ENCODE assay signal across 1 cellular context in the genomic region with DNA sequence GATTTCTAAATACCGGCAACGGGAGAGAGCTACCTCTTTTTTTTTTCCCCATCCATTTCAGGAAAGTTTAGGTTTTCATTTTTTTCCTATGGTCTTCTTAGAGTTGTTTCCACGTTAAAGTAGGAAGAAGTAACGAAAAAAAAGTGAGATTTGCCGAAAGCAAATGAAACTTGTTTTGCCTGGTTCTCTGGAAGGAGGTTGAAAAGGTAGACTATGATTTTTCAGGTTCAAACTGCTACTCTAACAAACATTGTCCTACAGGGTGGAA.
TF ChIP-seq lines count a peak whose summit lies in the region.

No MANE protein-coding gene starts in this region.

TF ChIP-seq in HepG2, 621 proteins besides CTCF, POLR2A, EP300 and RAD21 (continued from another document):
- TF ChIP-seq, protein P1, sequence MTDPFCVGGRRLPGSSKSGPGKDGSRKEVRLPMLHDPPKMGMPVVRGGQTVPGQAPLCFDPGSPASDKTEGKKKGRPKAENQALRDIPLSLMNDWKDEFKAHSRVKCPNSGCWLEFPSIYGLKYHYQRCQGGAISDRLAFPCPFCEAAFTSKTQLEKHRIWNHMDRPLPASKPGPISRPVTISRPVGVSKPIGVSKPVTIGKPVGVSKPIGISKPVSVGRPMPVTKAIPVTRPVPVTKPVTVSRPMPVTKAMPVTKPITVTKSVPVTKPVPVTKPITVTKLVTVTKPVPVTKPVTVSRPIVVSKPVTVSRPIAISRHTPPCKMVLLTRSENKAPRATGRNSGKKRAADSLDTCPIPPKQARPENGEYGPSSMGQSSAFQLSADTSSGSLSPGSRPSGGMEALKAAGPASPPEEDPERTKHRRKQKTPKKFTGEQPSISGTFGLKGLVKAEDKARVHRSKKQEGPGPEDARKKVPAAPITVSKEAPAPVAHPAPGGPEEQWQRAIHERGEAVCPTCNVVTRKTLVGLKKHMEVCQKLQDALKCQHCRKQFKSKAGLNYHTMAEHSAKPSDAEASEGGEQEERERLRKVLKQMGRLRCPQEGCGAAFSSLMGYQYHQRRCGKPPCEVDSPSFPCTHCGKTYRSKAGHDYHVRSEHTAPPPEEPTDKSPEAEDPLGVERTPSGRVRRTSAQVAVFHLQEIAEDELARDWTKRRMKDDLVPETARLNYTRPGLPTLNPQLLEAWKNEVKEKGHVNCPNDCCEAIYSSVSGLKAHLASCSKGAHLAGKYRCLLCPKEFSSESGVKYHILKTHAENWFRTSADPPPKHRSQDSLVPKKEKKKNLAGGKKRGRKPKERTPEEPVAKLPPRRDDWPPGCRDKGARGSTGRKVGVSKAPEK (CRISPR knock-in tag; IDR thresholded peaks at IDR 0.05; ENCODE audit: borderline replicate concordance) = 0 out of 2 replicates have a peak, but pooled peaks have one; percentile 11
- TF ChIP-seq ZNF354B (CRISPR knock-in tag; IDR thresholded peaks at IDR 0.05) (no peak), MTA3 (CRISPR knock-in tag; IDR thresholded peaks at IDR 0.05) (no peak), ETV5 (CRISPR knock-in tag; IDR thresholded peaks at IDR 0.05; ENCODE audit: borderline replicate concordance) (0 out of 2 replicates have a peak, but pooled peaks have one; percentile 6), ZNF777 (CRISPR knock-in tag; IDR thresholded peaks at IDR 0.05) (no peak), PPARG (CRISPR knock-in tag; conservative IDR thresholded peaks at IDR 0.05) (0 out of 2 replicates have a peak, but pooled peaks have one; percentile 11), ZNF446 (CRISPR knock-in tag; IDR thresholded peaks at IDR 0.05) (no peak)
- TF ChIP-seq, protein P2, sequence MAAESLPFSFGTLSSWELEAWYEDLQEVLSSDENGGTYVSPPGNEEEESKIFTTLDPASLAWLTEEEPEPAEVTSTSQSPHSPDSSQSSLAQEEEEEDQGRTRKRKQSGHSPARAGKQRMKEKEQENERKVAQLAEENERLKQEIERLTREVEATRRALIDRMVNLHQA (CRISPR knock-in tag; IDR thresholded peaks at IDR 0.05) = no peak
- TF ChIP-seq, protein P3, sequence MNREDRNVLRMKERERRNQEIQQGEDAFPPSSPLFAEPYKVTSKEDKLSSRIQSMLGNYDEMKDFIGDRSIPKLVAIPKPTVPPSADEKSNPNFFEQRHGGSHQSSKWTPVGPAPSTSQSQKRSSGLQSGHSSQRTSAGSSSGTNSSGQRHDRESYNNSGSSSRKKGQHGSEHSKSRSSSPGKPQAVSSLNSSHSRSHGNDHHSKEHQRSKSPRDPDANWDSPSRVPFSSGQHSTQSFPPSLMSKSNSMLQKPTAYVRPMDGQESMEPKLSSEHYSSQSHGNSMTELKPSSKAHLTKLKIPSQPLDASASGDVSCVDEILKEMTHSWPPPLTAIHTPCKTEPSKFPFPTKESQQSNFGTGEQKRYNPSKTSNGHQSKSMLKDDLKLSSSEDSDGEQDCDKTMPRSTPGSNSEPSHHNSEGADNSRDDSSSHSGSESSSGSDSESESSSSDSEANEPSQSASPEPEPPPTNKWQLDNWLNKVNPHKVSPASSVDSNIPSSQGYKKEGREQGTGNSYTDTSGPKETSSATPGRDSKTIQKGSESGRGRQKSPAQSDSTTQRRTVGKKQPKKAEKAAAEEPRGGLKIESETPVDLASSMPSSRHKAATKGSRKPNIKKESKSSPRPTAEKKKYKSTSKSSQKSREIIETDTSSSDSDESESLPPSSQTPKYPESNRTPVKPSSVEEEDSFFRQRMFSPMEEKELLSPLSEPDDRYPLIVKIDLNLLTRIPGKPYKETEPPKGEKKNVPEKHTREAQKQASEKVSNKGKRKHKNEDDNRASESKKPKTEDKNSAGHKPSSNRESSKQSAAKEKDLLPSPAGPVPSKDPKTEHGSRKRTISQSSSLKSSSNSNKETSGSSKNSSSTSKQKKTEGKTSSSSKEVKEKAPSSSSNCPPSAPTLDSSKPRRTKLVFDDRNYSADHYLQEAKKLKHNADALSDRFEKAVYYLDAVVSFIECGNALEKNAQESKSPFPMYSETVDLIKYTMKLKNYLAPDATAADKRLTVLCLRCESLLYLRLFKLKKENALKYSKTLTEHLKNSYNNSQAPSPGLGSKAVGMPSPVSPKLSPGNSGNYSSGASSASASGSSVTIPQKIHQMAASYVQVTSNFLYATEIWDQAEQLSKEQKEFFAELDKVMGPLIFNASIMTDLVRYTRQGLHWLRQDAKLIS (CRISPR knock-in tag; IDR thresholded peaks at IDR 0.05) = 0 out of 2 replicates have a peak, but pooled peaks have one; percentile 9
